Comparison of ENCODE assay signal across 1 cellular context in the genomic region with DNA sequence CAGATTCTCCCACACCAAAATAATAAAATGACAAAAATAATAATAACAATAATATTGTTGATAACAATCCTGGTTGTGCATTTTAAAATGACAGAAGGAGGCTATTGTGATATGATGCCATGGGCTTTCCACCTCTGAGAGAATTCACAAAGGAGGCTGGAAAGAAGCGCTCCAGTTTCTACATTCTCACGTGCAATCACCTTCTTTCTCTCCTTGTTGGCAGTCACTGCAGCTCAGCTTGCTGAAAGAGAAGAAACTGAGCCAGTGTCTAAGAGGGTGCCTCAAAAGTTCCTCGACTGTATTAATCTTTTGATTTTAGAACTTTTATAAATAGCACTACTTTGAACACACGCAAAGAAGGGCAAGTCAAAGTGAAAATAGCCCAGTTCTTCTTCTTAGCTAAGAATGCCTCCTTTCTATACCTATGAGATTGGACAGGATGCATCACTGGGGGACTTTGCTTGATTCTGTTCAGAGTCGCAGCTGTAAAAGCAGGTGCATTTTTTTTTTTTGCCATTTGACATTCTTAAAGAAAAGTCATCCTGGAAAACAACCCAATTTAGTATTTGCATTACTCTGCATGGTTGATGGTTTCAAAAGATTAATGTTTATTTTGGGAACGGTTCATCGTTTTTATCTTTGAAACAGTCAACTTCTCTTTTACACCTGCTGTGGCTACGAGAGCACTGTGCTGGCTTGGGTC.
TF ChIP-seq lines count a peak whose summit lies in the region.

No MANE protein-coding gene starts in this region.

TF ChIP-seq in GM12878, 131 proteins besides CTCF, POLR2A, EP300 and RAD21 (continued from another document):
- TF ChIP-seq MAX (IDR thresholded peaks at IDR 0.05; ENCODE audit: low read depth, low read length) = no peak
- no peak for TF ChIP-seq RELA (IDR thresholded peaks at IDR 0.05; ENCODE audit: borderline replicate concordance, partially characterized antibody)
- TF ChIP-seq, protein P1, sequence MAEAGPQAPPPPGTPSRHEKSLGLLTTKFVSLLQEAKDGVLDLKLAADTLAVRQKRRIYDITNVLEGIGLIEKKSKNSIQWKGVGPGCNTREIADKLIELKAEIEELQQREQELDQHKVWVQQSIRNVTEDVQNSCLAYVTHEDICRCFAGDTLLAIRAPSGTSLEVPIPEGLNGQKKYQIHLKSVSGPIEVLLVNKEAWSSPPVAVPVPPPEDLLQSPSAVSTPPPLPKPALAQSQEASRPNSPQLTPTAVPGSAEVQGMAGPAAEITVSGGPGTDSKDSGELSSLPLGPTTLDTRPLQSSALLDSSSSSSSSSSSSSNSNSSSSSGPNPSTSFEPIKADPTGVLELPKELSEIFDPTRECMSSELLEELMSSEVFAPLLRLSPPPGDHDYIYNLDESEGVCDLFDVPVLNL (IDR thresholded peaks at IDR 0.05; ENCODE audit: low read depth, low read length) = no peak
- TF ChIP-seq TCF12 (IDR thresholded peaks at IDR 0.05; ENCODE audit: low read depth, low read length) = peak; percentile 94
- no peak for TF ChIP-seq HDGF (IDR thresholded peaks at IDR 0.05)
- TF ChIP-seq YY1 (IDR thresholded peaks at IDR 0.05; ENCODE audit: low read depth, low read length) = peak; percentile 24; the same call in 1 of the 2 replicates
- no peak for TF ChIP-seq SREBF2 (IDR thresholded peaks at IDR 0.05; ENCODE audit: low read length)
- peak; percentile 70 to 75 for TF ChIP-seq IKZF2 (IDR thresholded peaks at IDR 0.05)
- peak; percentile 59; the same call in 1 of the 2 replicates for TF ChIP-seq NBN (IDR thresholded peaks at IDR 0.05)
- peak; percentile 19; the same call in 1 of the 2 replicates for TF ChIP-seq MYB (IDR thresholded peaks at IDR 0.05; ENCODE audit: borderline replicate concordance, low read depth, low read length)
- no peak for TF ChIP-seq ZNF622 (IDR thresholded peaks at IDR 0.05)
- TF ChIP-seq CHD1 (IDR thresholded peaks at IDR 0.05; ENCODE audit: low read depth, low read length) = no peak
- peak; percentile 58; the same call in 1 of the 2 replicates for TF ChIP-seq CHD2 (IDR thresholded peaks at IDR 0.05; ENCODE audit: borderline replicate concordance, low read depth, low read length)
- TF ChIP-seq, protein P2, sequence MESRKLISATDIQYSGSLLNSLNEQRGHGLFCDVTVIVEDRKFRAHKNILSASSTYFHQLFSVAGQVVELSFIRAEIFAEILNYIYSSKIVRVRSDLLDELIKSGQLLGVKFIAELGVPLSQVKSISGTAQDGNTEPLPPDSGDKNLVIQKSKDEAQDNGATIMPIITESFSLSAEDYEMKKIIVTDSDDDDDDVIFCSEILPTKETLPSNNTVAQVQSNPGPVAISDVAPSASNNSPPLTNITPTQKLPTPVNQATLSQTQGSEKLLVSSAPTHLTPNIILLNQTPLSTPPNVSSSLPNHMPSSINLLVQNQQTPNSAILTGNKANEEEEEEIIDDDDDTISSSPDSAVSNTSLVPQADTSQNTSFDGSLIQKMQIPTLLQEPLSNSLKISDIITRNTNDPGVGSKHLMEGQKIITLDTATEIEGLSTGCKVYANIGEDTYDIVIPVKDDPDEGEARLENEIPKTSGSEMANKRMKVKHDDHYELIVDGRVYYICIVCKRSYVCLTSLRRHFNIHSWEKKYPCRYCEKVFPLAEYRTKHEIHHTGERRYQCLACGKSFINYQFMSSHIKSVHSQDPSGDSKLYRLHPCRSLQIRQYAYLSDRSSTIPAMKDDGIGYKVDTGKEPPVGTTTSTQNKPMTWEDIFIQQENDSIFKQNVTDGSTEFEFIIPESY (IDR thresholded peaks at IDR 0.05) = no peak
- TF ChIP-seq LARP7 (IDR thresholded peaks at IDR 0.05) = no peak
- TF ChIP-seq WRNIP1 (IDR thresholded peaks at IDR 0.05; ENCODE audit: borderline replicate concordance, low read depth, low read length) = no peak
- TF ChIP-seq PRDM15 (CRISPR knock-in tag; IDR thresholded peaks at IDR 0.05) = no peak
- TF ChIP-seq, protein P3, sequence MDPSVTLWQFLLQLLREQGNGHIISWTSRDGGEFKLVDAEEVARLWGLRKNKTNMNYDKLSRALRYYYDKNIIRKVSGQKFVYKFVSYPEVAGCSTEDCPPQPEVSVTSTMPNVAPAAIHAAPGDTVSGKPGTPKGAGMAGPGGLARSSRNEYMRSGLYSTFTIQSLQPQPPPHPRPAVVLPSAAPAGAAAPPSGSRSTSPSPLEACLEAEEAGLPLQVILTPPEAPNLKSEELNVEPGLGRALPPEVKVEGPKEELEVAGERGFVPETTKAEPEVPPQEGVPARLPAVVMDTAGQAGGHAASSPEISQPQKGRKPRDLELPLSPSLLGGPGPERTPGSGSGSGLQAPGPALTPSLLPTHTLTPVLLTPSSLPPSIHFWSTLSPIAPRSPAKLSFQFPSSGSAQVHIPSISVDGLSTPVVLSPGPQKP (IDR thresholded peaks at IDR 0.05; ENCODE audit: low read depth, low read length) = no peak
- TF ChIP-seq TAF1 (IDR thresholded peaks at IDR 0.05; ENCODE audit: borderline replicate concordance, low read depth, low read length) = no peak
- peak; percentile 75 to 82; a peak in 3 of 4 replicates for TF ChIP-seq BHLHE40 (IDR thresholded peaks at IDR 0.05; ENCODE audit: borderline replicate concordance in 1 of 2, low read depth in 2 of 2, low read length in 1 of 2)
- no peak for TF ChIP-seq ZSCAN29 (IDR thresholded peaks at IDR 0.05)
